In genomic region chr19:16572332-16573211, GRCh38 we compare ENCODE assay signal across 8 cellular contexts. TPM values are rescaled to one million over a fixed set of nuclear protein-coding genes. Genes with fewer than 3 reads are reported as not detected.
A peak's percentile ranks its signal among the peaks of the same experiment; 100 is the strongest.
DNase-seq lines count a peak whose midpoint lies in the region; ATAC-seq and TF ChIP-seq lines count a peak whose summit lies in the region.

Gene SLC35E1 (minus strand): TSS chr19:16572415. CDS start chr19:16572364, 51 bp downstream.

- H3K27me3 ChIP-seq in RWPE2 (ENCODE audit: insufficient read depth, poor library complexity, severe bottlenecking) = no peaks in the 10 kb centered on the region

- peak within 1 kb of the TSS; percentile 97 for H3K4me3 Mint-ChIP-seq in activated T-helper 2 cell treated with anti-CD3 and anti-CD28 coated beads, Interferon-gamma antibody, Interleukin-2, Interleukin-4, amounts not matched to agents 10 μg/mL and 5 μg/mL and 100 μg/mL, durations not matched to agents 14 hours and 24 hours and 36 hours (ENCODE audit: low read depth)
- peak within 1 kb of the TSS; percentile 93 to 99 (median 98) for H3K4me3 Mint-ChIP-seq in naive thymus-derived CD8-positive, alpha-beta T cell
- H3K4me3 Mint-ChIP-seq in stimulated activated naive B cell treated with anti-CD40 and anti-IgM and Interleukin-4, amounts not matched to agents 10 μg/mL and 1 μg/mL and 100 μg/mL, for 72 hours = peak within 1 kb of the TSS; percentile 91 to 99

- POLR2A ChIA-PET in naive thymus-derived CD8-positive, alpha-beta T cell (lab: Charles Lee) = interaction anchor here (0.6 to 5.6 kb wide), 8 partner anchors 11 to 241 kb away, joined by 3 to 39 read pairs (median 8); partner anchors contain the start of genes CHERP and MED26

- H3K36me3 ChIP-seq in RWPE2 (ENCODE audit: low read depth) = peaks cover 41% of the 10 kb centered on the region

- H3K36me3 Mint-ChIP-seq in activated T-helper 2 cell treated with anti-CD3 and anti-CD28 coated beads, Interferon-gamma antibody, Interleukin-2, Interleukin-4, amounts not matched to agents 10 μg/mL and 5 μg/mL and 100 μg/mL, durations not matched to agents 14 hours and 24 hours and 36 hours (ENCODE audit: low read depth) = peaks cover 70% of the 10 kb centered on the region
- peaks cover 0 to 32% (median 0%) of the 10 kb centered on the region in 3 donors for H3K36me3 Mint-ChIP-seq in naive thymus-derived CD8-positive, alpha-beta T cell
- H3K36me3 Mint-ChIP-seq in stimulated activated naive B cell treated with anti-CD40 and anti-IgM and Interleukin-4, amounts not matched to agents 10 μg/mL and 1 μg/mL and 100 μg/mL, for 72 hours = peaks cover 30 to 55% of the 10 kb centered on the region in 2 donors

- ATAC-seq in RWPE2 (ENCODE audit: low read depth) = peak; percentile 90
- ATAC-seq in naive thymus-derived CD8-positive, alpha-beta T cell = peak; percentile 89 to 92
- peak; percentile 95 to 96 for ATAC-seq in stimulated activated naive B cell treated with anti-CD40 and anti-IgM and Interleukin-4, amounts not matched to agents 10 μg/mL and 1 μg/mL and 100 μg/mL, for 72 hours (replicated peaks)

- H3K27me3 Mint-ChIP-seq in activated T-helper 2 cell treated with anti-CD3 and anti-CD28 coated beads, Interferon-gamma antibody, Interleukin-2, Interleukin-4, amounts not matched to agents 10 μg/mL and 5 μg/mL and 100 μg/mL, durations not matched to agents 14 hours and 24 hours and 36 hours (ENCODE audit: low read depth) = no peaks in the 10 kb centered on the region
- no peaks in the 10 kb centered on the region for H3K27me3 Mint-ChIP-seq in naive thymus-derived CD8-positive, alpha-beta T cell
- H3K27me3 Mint-ChIP-seq in stimulated activated naive B cell treated with anti-CD40 and anti-IgM and Interleukin-4, amounts not matched to agents 10 μg/mL and 1 μg/mL and 100 μg/mL, for 72 hours = no peaks in the 10 kb centered on the region

- peaks cover 15% of the 10 kb centered on the region for H3K4me1 ChIP-seq in RWPE2 (ENCODE audit: insufficient read depth, poor library complexity, severe bottlenecking)

- peaks cover 39% of the 10 kb centered on the region for H3K4me1 Mint-ChIP-seq in activated T-helper 2 cell treated with anti-CD3 and anti-CD28 coated beads, Interferon-gamma antibody, Interleukin-2, Interleukin-4, amounts not matched to agents 10 μg/mL and 5 μg/mL and 100 μg/mL, durations not matched to agents 14 hours and 24 hours and 36 hours (ENCODE audit: low read depth)
- H3K4me1 Mint-ChIP-seq in naive thymus-derived CD8-positive, alpha-beta T cell = peaks cover 12 to 69% (median 52%) of the 10 kb centered on the region in 4 donors
- H3K4me1 Mint-ChIP-seq in stimulated activated naive B cell treated with anti-CD40 and anti-IgM and Interleukin-4, amounts not matched to agents 10 μg/mL and 1 μg/mL and 100 μg/mL, for 72 hours = peaks cover 31 to 67% of the 10 kb centered on the region in 2 donors

- peak within 1 kb of the TSS; percentile 93 for H3K27ac Mint-ChIP-seq in activated T-helper 2 cell treated with anti-CD3 and anti-CD28 coated beads, Interferon-gamma antibody, Interleukin-2, Interleukin-4, amounts not matched to agents 10 μg/mL and 5 μg/mL and 100 μg/mL, durations not matched to agents 14 hours and 24 hours and 36 hours
- peak within 1 kb of the TSS; percentile 97 to 99 (median 99) for H3K27ac Mint-ChIP-seq in naive thymus-derived CD8-positive, alpha-beta T cell
- peak within 1 kb of the TSS; percentile 99 for H3K27ac Mint-ChIP-seq in stimulated activated naive B cell treated with anti-CD40 and anti-IgM and Interleukin-4, amounts not matched to agents 10 μg/mL and 1 μg/mL and 100 μg/mL, for 72 hours

- H3K9me3 Mint-ChIP-seq in activated T-helper 2 cell treated with anti-CD3 and anti-CD28 coated beads, Interferon-gamma antibody, Interleukin-2, Interleukin-4, amounts not matched to agents 10 μg/mL and 5 μg/mL and 100 μg/mL, durations not matched to agents 14 hours and 24 hours and 36 hours = no peaks in the 10 kb centered on the region
- H3K9me3 Mint-ChIP-seq in naive thymus-derived CD8-positive, alpha-beta T cell = no peaks in the 10 kb centered on the region
- no peaks in the 10 kb centered on the region for H3K9me3 Mint-ChIP-seq in stimulated activated naive B cell treated with anti-CD40 and anti-IgM and Interleukin-4, amounts not matched to agents 10 μg/mL and 1 μg/mL and 100 μg/mL, for 72 hours

- H3K27ac ChIP-seq in RWPE2 (ENCODE audit: poor library complexity, severe bottlenecking) = peak within 1 kb of the TSS; percentile 58

- H3K9me3 ChIP-seq in RWPE2 (ENCODE audit: severe bottlenecking) = no peaks in the 10 kb centered on the region

- intact Hi-C loops in activated T-helper 2 cell treated with anti-CD3 and anti-CD28 coated beads, Interferon-gamma antibody, Interleukin-2, Interleukin-4, amounts not matched to agents 10 μg/mL and 5 μg/mL and 100 μg/mL, durations not matched to agents 14 hours and 24 hours and 36 hours (cut with micrococcal nuclease) = loop anchor here (1.0 to 5.0 kb wide), 3 partner anchors 30 to 75 kb away; partner anchors contain the start of genes C19orf44, CALR3, CHERP and MED26

- peak; percentile 98 for DNase-seq in ELF-1 (ENCODE audit: low read depth, low spot score)
- peak; percentile 99 for DNase-seq in H4 (ENCODE audit: low spot score)
- DNase-seq in LNCaP clone FGC (ENCODE audit: low read depth) = peak; percentile 92
- DNase-seq in RWPE2 (ENCODE audit: low spot score) = peak; percentile 94
- DNase-seq in activated T-helper 2 cell treated with anti-CD3 and anti-CD28 coated beads, Interferon-gamma antibody, Interleukin-2, Interleukin-4, amounts not matched to agents 10 μg/mL and 5 μg/mL and 100 μg/mL, durations not matched to agents 14 hours and 24 hours and 36 hours (ENCODE audit: low spot score) = peak; percentile 92
- DNase-seq in fibroblast of mammary gland (ENCODE audit: low read depth) = peak; percentile 87
- DNase-seq in naive thymus-derived CD8-positive, alpha-beta T cell = peak; percentile 83 to 95 (median 88)
- DNase-seq in stimulated activated naive B cell treated with anti-CD40 and anti-IgM and Interleukin-4, amounts not matched to agents 10 μg/mL and 1 μg/mL and 100 μg/mL, for 72 hours = peak; percentile 93

- TF ChIP-seq CTCF in LNCaP clone FGC (IDR thresholded peaks at IDR 0.05; ENCODE audit: control insufficient read depth, extremely low read depth, insufficient read depth) = no peak
- no peak for TF ChIP-seq CTCF in RWPE2 (IDR thresholded peaks at IDR 0.05; ENCODE audit: poor library complexity, severe bottlenecking)
- TF ChIP-seq CTCF in fibroblast of mammary gland (conservative IDR thresholded peaks at IDR 0.05; ENCODE audit: control insufficient read depth, insufficient read depth, low read depth, low read length) = no peak

- H3K4me3 ChIP-seq in LNCaP clone FGC (ENCODE audit: low read depth, low read length) (peak within 1 kb of the TSS; percentile 82), RWPE2 (ENCODE audit: severe bottlenecking) (peak within 1 kb of the TSS; percentile 98), fibroblast of mammary gland (ENCODE audit: control insufficient read depth, low read depth, low read length) (peak within 1 kb of the TSS; percentile 95)

RNA-seq across cellular contexts. Expression of gene SLC35E1, which starts in this region (rescaled TPM):
- total RNA-seq in H4 (2014; rRNA removed; shearing (Covaris generic)) = 19.6 and 29.6 TPM in 2 replicates
- total RNA-seq in activated T-helper 2 cell treated with anti-CD3 and anti-CD28 coated beads, Interferon-gamma antibody, Interleukin-2, Interleukin-4, amounts not matched to agents 10 μg/mL and 5 μg/mL and 100 μg/mL, durations not matched to agents 14 hours and 24 hours and 36 hours = 55.3 and 56.0 TPM in 2 replicates
- total RNA-seq in naive thymus-derived CD8-positive, alpha-beta T cell = 10 to 100 TPM; 31.5 to 34.2 TPM
- 10 to 100 TPM; 13.6 to 22.3 (median 16.1) TPM for polyA plus RNA-seq in naive thymus-derived CD8-positive, alpha-beta T cell

Comparison
In these comparisons a context has a peak if more than half of its experiments do, and no peak if none do; other contexts are left out.
1. Peak in every context shown above with its lines: DNase-seq, ATAC-seq, H3K4me3 ChIP-seq and H3K27ac ChIP-seq.